In the genomic region with DNA sequence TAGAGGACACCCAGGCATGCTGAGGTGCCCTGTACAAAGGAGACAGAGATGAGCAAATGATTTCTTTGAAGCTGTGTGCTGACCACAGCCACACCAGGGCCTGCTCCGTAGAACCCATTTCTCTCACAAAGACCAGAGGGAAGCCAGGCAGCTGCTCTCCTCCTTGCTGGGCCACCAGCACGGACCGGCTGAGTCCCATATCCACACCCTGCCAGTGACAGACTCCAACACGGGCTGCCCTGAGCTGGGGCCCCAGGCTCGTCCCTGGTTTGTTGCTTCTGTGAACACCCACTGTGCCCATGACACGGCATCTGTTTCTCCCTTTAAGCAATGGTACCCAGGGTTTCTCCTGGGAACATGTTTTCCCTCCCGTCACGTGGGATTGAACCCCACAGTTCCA, we compare ENCODE assay signal across 20 cellular contexts.
A peak's percentile ranks its signal among the peaks of the same experiment; 100 is the strongest.
DNase-seq lines count a peak whose midpoint lies in the region; ATAC-seq and TF ChIP-seq lines count a peak whose summit lies in the region.
"Had no signal": no experiment of that assay in that cellular context is flagged by ENCODE, and none has a peak within 500 bp of the region (broad histone marks: within the 10 kb centered on the region; RNA-seq: fewer than 3 reads in every experiment).

No MANE protein-coding gene starts in this region.

- H2BK12ac ChIP-seq in H9 (ENCODE audit: insufficient read length, low read depth, low read length): no peak overlapping the region

- H3K9me3 ChIP-seq in H9 (ENCODE audit: control insufficient read depth, low read depth, low read length) (no peaks in the 10 kb centered on the region), endodermal cell (ENCODE audit: control insufficient read depth, low read length) (no peaks in the 10 kb centered on the region), neural progenitor cell (ENCODE audit: low read depth) (no peaks in the 10 kb centered on the region), mucosa of descending colon (no peaks in the 10 kb centered on the region), tibial artery (no peaks in the 10 kb centered on the region)
- H3K9me3 ChIP-seq: BLaER1, Caco-2 had no signal

- no peak overlapping the region for H4K8ac ChIP-seq in H9 (replicated peaks; ENCODE audit: insufficient read length, low read depth, low read length)

- H3K4me3 Mint-ChIP-seq in H9 (no peak overlapping the region), endodermal cell (no peak overlapping the region), neural progenitor cell (no peak overlapping the region)
- H3K4me3 Mint-ChIP-seq: B cell; CD4-positive, CD25-positive, alpha-beta regulatory T cell; CD8-positive, alpha-beta T cell had no signal

- H3K23ac ChIP-seq in H9 (ENCODE audit: insufficient read length, low read depth, low read length): no peak overlapping the region

- H4K91ac ChIP-seq in H9 (ENCODE audit: insufficient read length, low read depth, low read length): no peak overlapping the region

- no peaks in the 10 kb centered on the region; a peak in 1 of 5 replicates for H3K9me3 Mint-ChIP-seq in H9
- H3K9me3 Mint-ChIP-seq in endodermal cell: no peaks in the 10 kb centered on the region
- H3K9me3 Mint-ChIP-seq in neural progenitor cell: no peaks in the 10 kb centered on the region
- H3K9me3 Mint-ChIP-seq: CD4-positive, CD25-positive, alpha-beta regulatory T cell; CD8-positive, alpha-beta T cell had no signal

- intact Hi-C loops in mucosa of descending colon (cut with DNase I, micrococcal nuclease) (no loop called here), tibial artery (cut with DNase I; ENCODE audit: low total_unique reads) (loop anchor here (10.0 kb wide), 1 partner anchor 48 kb away; no protein-coding TSS in a partner anchor)

- WGBS in H9 (ENCODE audit: extremely low coverage, insufficient read length, low lambda C conversion rate): no CpG with 5 or more reads among the region's 8 CpGs
- WGBS in endodermal cell (ENCODE audit: insufficient coverage in 1 of 2, insufficient read length in 1 of 2), 2 experiments: 89 to 97% methylated on average over 4 to 8 of the region's 8 CpGs

- no peak overlapping the region for H3K14ac ChIP-seq in H9 (ENCODE audit: insufficient read depth, low read length)

- H3K36me3 ChIP-seq in endodermal cell (ENCODE audit: control insufficient read depth, insufficient read depth, low read length) (no peaks in the 10 kb centered on the region), neural progenitor cell (no peaks in the 10 kb centered on the region), mucosa of descending colon (ENCODE audit: low read depth) (no peaks in the 10 kb centered on the region), tibial artery (no peaks in the 10 kb centered on the region)
- H3K36me3 ChIP-seq: BLaER1 had no signal

- H3K36me3 Mint-ChIP-seq in H9 (ENCODE audit: insufficient read depth in 1 of 3, low read depth in 3 of 3) (no peaks in the 10 kb centered on the region), endodermal cell (ENCODE audit: low read depth) (no peaks in the 10 kb centered on the region), neural progenitor cell (no peaks in the 10 kb centered on the region)

- H2BK5ac ChIP-seq in H9 (ENCODE audit: insufficient read length, low read length): no peak overlapping the region

- H3K27me3 Mint-ChIP-seq in H9 (ENCODE audit: low read depth) (peaks cover 45% of the 10 kb centered on the region), endodermal cell (ENCODE audit: insufficient read depth) (peaks cover 11% of the 10 kb centered on the region), neural progenitor cell (ENCODE audit: insufficient read depth, low read depth) (peaks cover 12% of the 10 kb centered on the region)
- H3K27me3 Mint-ChIP-seq: CD4-positive, CD25-positive, alpha-beta regulatory T cell had no signal

- H3T11ph ChIP-seq in H9 (ENCODE audit: low read length): no peak overlapping the region

- peak overlapping the region; percentile 34 for H3K18ac ChIP-seq in H9 (ENCODE audit: insufficient read length, low read depth, low read length)

- DNase-seq in H9 (no peak), endodermal cell (no peak), neural progenitor cell (ENCODE audit: low spot score) (no peak), mucosa of descending colon (no peak), tibial artery (no peak), D341Med (ENCODE audit: low spot score) (no peak)
- DNase-seq: Caco-2; CD4-positive, CD25-positive, alpha-beta regulatory T cell; CD8-positive, alpha-beta T cell; DMS 273 treated with DMSO at 0.1 percent for 48 hours; DMS79; EL; GDM1; GM23248; H7 had no signal

- H3K23me2 ChIP-seq in H9 (ENCODE audit: insufficient read length, low read depth, low read length, poor library complexity, severe bottlenecking): no peaks in the 10 kb centered on the region

- no peak overlapping the region for H3K4ac ChIP-seq in H9 (ENCODE audit: low read depth, low read length)

- H2AFZ ChIP-seq in H9 (ENCODE audit: low read length) (no peak overlapping the region), neural progenitor cell (replicated peaks) (no peak overlapping the region)
- H2AFZ ChIP-seq: GM23248 had no signal

- H3K27ac ChIP-seq in H9 (ENCODE audit: insufficient read length, low read depth, low read length): no peak overlapping the region
- no peak overlapping the region for H3K27ac ChIP-seq in endodermal cell (ENCODE audit: low read depth, low read length)
- H3K27ac ChIP-seq in neural progenitor cell: no peak overlapping the region
- no peak overlapping the region for H3K27ac ChIP-seq in tibial artery
- H3K27ac ChIP-seq: BLaER1, C4-2B, GM23248 had no signal

- peaks cover 12 to 19% of the 10 kb centered on the region in 2 experiments for H3K4me1 Mint-ChIP-seq in H9
- no peaks in the 10 kb centered on the region for H3K4me1 Mint-ChIP-seq in endodermal cell
- peaks cover 9% of the 10 kb centered on the region for H3K4me1 Mint-ChIP-seq in neural progenitor cell
- H3K4me1 Mint-ChIP-seq: B cell; CD4-positive, CD25-positive, alpha-beta regulatory T cell had no signal

- H3K4me1 ChIP-seq in H9 (ENCODE audit: insufficient read depth, low read length): no peaks in the 10 kb centered on the region
- no peaks in the 10 kb centered on the region for H3K4me1 ChIP-seq in endodermal cell (ENCODE audit: control insufficient read depth, insufficient read depth, low read length)
- H3K4me1 ChIP-seq in neural progenitor cell: peaks cover 4% of the 10 kb centered on the region
- no peaks in the 10 kb centered on the region for H3K4me1 ChIP-seq in mucosa of descending colon (ENCODE audit: low read depth)
- H3K4me1 ChIP-seq in tibial artery: peaks cover 0 to 21% (median 12%) of the 10 kb centered on the region in 4 donors
- H3K4me1 ChIP-seq: Caco-2 had no signal

- no peak overlapping the region for H3K9ac ChIP-seq in H9 (ENCODE audit: extremely low read depth, insufficient read length, low read length)
- H3K9ac ChIP-seq in endodermal cell (ENCODE audit: extremely low read depth, low read length, poor library complexity, severe bottlenecking): no peak overlapping the region
- no peak overlapping the region for H3K9ac ChIP-seq in neural progenitor cell
- H3K9ac ChIP-seq: BLaER1, GM23248 had no signal

- H3K27me3 ChIP-seq in H9 (ENCODE audit: insufficient read depth, low read length) (no peaks in the 10 kb centered on the region; the same call in 1 of the 2 replicates), endodermal cell (ENCODE audit: control insufficient read depth, insufficient read depth, low read length, poor library complexity, severe bottlenecking) (no peaks in the 10 kb centered on the region), neural progenitor cell (no peaks in the 10 kb centered on the region), tibial artery (no peaks in the 10 kb centered on the region)
- H3K27me3 ChIP-seq: BLaER1 had no signal

- no peak for TF ChIP-seq CTCF in H9 (conservative IDR thresholded peaks at IDR 0.05)
- no peak for TF ChIP-seq CTCF in endodermal cell (conservative IDR thresholded peaks at IDR 0.05)
- no peak for TF ChIP-seq CTCF in neural progenitor cell (IDR thresholded peaks at IDR 0.05)
- TF ChIP-seq CTCF in mucosa of descending colon (IDR thresholded peaks at IDR 0.05): no peak
- no peak for TF ChIP-seq CTCF in tibial artery (IDR thresholded peaks at IDR 0.05)

- no peak overlapping the region for H3K56ac ChIP-seq in H9 (ENCODE audit: insufficient read length, low read depth, low read length)

- H4K5ac ChIP-seq in H9 (ENCODE audit: insufficient read length, low read depth, low read length): no peak overlapping the region

- no peak overlapping the region for H2BK20ac ChIP-seq in H9 (ENCODE audit: low read depth, low read length, poor library complexity, severe bottlenecking)

- H3K27ac Mint-ChIP-seq in H9 (0 out of 7 replicates have a peak overlapping the region, but pooled peaks of 1 of the 3 experiments have one; percentile 33), endodermal cell (peak overlapping the region; percentile 14), neural progenitor cell (peak overlapping the region; percentile 5)
- H3K27ac Mint-ChIP-seq: B cell; CD8-positive, alpha-beta T cell had no signal

- no peaks in the 10 kb centered on the region for H3K79me1 ChIP-seq in H9 (ENCODE audit: insufficient read depth, low read depth, low read length, poor library complexity, severe bottlenecking)

- H3F3A ChIP-seq in neural progenitor cell (ENCODE audit: low read depth): no peaks in the 10 kb centered on the region

- H2BK120ac ChIP-seq in H9 (ENCODE audit: low read depth, low read length, poor library complexity, severe bottlenecking): no peak overlapping the region

- H3K79me2 ChIP-seq in H9 (ENCODE audit: insufficient read depth, low read length): no peaks in the 10 kb centered on the region
- H3K79me2 ChIP-seq in neural progenitor cell (ENCODE audit: low read depth): no peaks in the 10 kb centered on the region

- no peak overlapping the region for H3K4me2 ChIP-seq in H9 (ENCODE audit: insufficient read depth, insufficient read length, low read length)
- H3K4me2 ChIP-seq in neural progenitor cell: no peak overlapping the region
- H3K4me2 ChIP-seq: BLaER1 had no signal

- H2AK5ac ChIP-seq in H9 (ENCODE audit: insufficient read length, low read length): no peak overlapping the region

- ATAC-seq in mucosa of descending colon (no peak), GM18858 (IDR thresholded peaks at IDR 0.05; ENCODE audit: unreplicated experiment) (no peak)
- ATAC-seq: CD8-positive, alpha-beta T cell; HCT116 had no signal

- H3K4me3 ChIP-seq in endodermal cell (ENCODE audit: low read length) (no peak overlapping the region), neural progenitor cell (no peak overlapping the region), mucosa of descending colon (no peak overlapping the region), tibial artery (no peak overlapping the region)
- H3K4me3 ChIP-seq: BLaER1, GM23248 had no signal

- no peaks in the 10 kb centered on the region for H4K20me1 ChIP-seq in H9 (ENCODE audit: control insufficient read depth, insufficient read depth, insufficient read length)
- no peaks in the 10 kb centered on the region for H4K20me1 ChIP-seq in neural progenitor cell (ENCODE audit: low read depth)
- H4K20me1 ChIP-seq: BLaER1 had no signal

- H2BK15ac ChIP-seq in H9 (ENCODE audit: low read depth, low read length): no peak overlapping the region
